ENCODE assay signal across 9 cellular contexts in genomic region chr18:13530879-13531387, GRCh38.
DNase-seq lines count a peak whose midpoint lies in the region; TF ChIP-seq lines count a peak whose summit lies in the region.
"Had no signal": no experiment of that assay in that cellular context is flagged by ENCODE, and none has a peak within 500 bp of the region (broad histone marks: within the 10 kb centered on the region; RNA-seq: fewer than 3 reads in every experiment).

No MANE protein-coding gene starts in this region.

- no peak overlapping the region for H3K4me3 ChIP-seq in OCI-LY1 (ENCODE audit: low read depth, low read length, poor library complexity, severe bottlenecking)
- no peak overlapping the region for H3K4me3 ChIP-seq in mesendoderm (ENCODE audit: low read length)
- H3K4me3 ChIP-seq in vagina: no peak overlapping the region

- no peak overlapping the region for H2BK5ac ChIP-seq in mesendoderm (ENCODE audit: low read length)

- H3K9ac ChIP-seq in OCI-LY1 (ENCODE audit: low read length): no peak overlapping the region
- no peak overlapping the region for H3K9ac ChIP-seq in mesendoderm (ENCODE audit: low read length)

- H3K79me2 ChIP-seq in OCI-LY1 (ENCODE audit: insufficient read depth, low read length) (no peaks in the 10 kb centered on the region), mesendoderm (ENCODE audit: control insufficient read depth, insufficient read depth, low read length) (no peaks in the 10 kb centered on the region)

- DNase-seq in ELR (ENCODE audit: low read depth) (peak; percentile 6), dermis microvascular lymphatic vessel endothelial cell (ENCODE audit: low read depth in 2 of 2) (peak; percentile 71 to 80), mesendoderm (peak; percentile 59), vagina (ENCODE audit: extremely low spot score in 2 of 2) (peak; percentile 64 to 82), islet precursor cell (no peak)
- no peak for DNase-seq in stimulated activated CD4-positive, alpha-beta T cell treated with anti-CD3 and anti-CD28 coated beads, Interleukin-15, amount 100 ng/mL, for 24 hours
- DNase-seq: activated naive CD8-positive, alpha-beta T cell treated with anti-CD3 and anti-CD28 coated beads, Interleukin-2, amount 10 ng/mL, durations not matched to agents 7 days and 5 days had no signal

- H4K5ac ChIP-seq in mesendoderm (ENCODE audit: low read length): no peak overlapping the region

- no peaks in the 10 kb centered on the region for H3K79me1 ChIP-seq in mesendoderm (ENCODE audit: low read length)

- H3K27me3 ChIP-seq in OCI-LY1 (ENCODE audit: insufficient read depth, low read length): peaks cover 8% of the 10 kb centered on the region; the same call in 1 of the 2 replicates
- no peaks in the 10 kb centered on the region for H3K27me3 ChIP-seq in mesendoderm (ENCODE audit: insufficient read depth, low read length, poor library complexity)
- no peaks in the 10 kb centered on the region for H3K27me3 ChIP-seq in vagina

- no peak overlapping the region for H3K23ac ChIP-seq in mesendoderm (ENCODE audit: low read length)

- H3K4me1 ChIP-seq in OCI-LY1 (ENCODE audit: insufficient read depth, low read length, severe bottlenecking) (peaks cover 10% of the 10 kb centered on the region), mesendoderm (ENCODE audit: control insufficient read depth, low read depth, low read length) (no peaks in the 10 kb centered on the region), vagina (peaks cover 15% of the 10 kb centered on the region)

- H3K18ac ChIP-seq in mesendoderm (ENCODE audit: low read length): no peak overlapping the region

- no peaks in the 10 kb centered on the region for H3K9me2 ChIP-seq in OCI-LY1 (ENCODE audit: low read depth, low read length)

- no peak overlapping the region for H2BK120ac ChIP-seq in mesendoderm (ENCODE audit: low read depth, low read length)

- H3K4me2 ChIP-seq in OCI-LY1 (ENCODE audit: low read length) (no peak overlapping the region), mesendoderm (ENCODE audit: low read length) (no peak overlapping the region)

- H3K4ac ChIP-seq in mesendoderm (ENCODE audit: low read depth, low read length): no peak overlapping the region

- H3K27ac ChIP-seq in 22Rv1: no peak overlapping the region
- H3K27ac ChIP-seq in OCI-LY1 (ENCODE audit: low read depth, low read length, poor library complexity, severe bottlenecking): no peak overlapping the region
- H3K27ac ChIP-seq in mesendoderm (ENCODE audit: low read depth, low read length): no peak overlapping the region
- H3K27ac ChIP-seq in vagina: peak overlapping the region; percentile 45

- WGBS in mesendoderm (ENCODE audit: extremely low coverage, insufficient coverage, low lambda C conversion rate): no CpG with 5 or more reads among the region's 7 CpGs

- no peaks in the 10 kb centered on the region for H3K9me3 ChIP-seq in OCI-LY1 (ENCODE audit: low read length)
- H3K9me3 ChIP-seq in vagina: no peaks in the 10 kb centered on the region

- no peak overlapping the region for H2AFZ ChIP-seq in OCI-LY1 (ENCODE audit: low read length)

- intact Hi-C loops in vagina (cut with DNase I): no loop called here

- TF ChIP-seq CTCF in 22Rv1 (IDR thresholded peaks at IDR 0.05): peak; percentile 30
- peak; percentile 94 for TF ChIP-seq CTCF in OCI-LY1 (IDR thresholded peaks at IDR 0.05; ENCODE audit: low read length)
- peak in 1 of 3 experiments; percentile 42 for TF ChIP-seq CTCF in vagina (IDR thresholded peaks at IDR 0.05)

- H3K36me3 ChIP-seq in OCI-LY1 (ENCODE audit: insufficient read depth, low read length): no peaks in the 10 kb centered on the region
- H3K36me3 ChIP-seq in mesendoderm (ENCODE audit: control insufficient read depth, insufficient read depth, low read length): no peaks in the 10 kb centered on the region
- H3K36me3 ChIP-seq in vagina: no peaks in the 10 kb centered on the region

- H3F3A ChIP-seq in OCI-LY1 (ENCODE audit: insufficient read depth, low read length): no peaks in the 10 kb centered on the region

- no peak overlapping the region for H2AK5ac ChIP-seq in mesendoderm (ENCODE audit: low read length)

- H2BK15ac ChIP-seq in mesendoderm (replicated peaks; ENCODE audit: low read depth): no peak overlapping the region

- H4K20me1 ChIP-seq in OCI-LY1 (ENCODE audit: insufficient read depth, low read length): no peaks in the 10 kb centered on the region

- no peak for TF ChIP-seq POLR2A in vagina (IDR thresholded peaks at IDR 0.05)

- no peak overlapping the region for H3K56ac ChIP-seq in mesendoderm (ENCODE audit: low read length)

- H4K8ac ChIP-seq in mesendoderm (ENCODE audit: low read depth, low read length): no peak overlapping the region

Comparison
In these comparisons a context has a peak if more than half of its experiments do, and no peak if none do; other contexts are left out.
1. DNase-seq: peak in ELR (single experiment), dermis microvascular lymphatic vessel endothelial cell (2 of 2), mesendoderm (single experiment) and vagina (2 of 2); none in stimulated activated CD4-positive, alpha-beta T cell treated with anti-CD3 and anti-CD28 coated beads, Interleukin-15, amount 100 ng/mL, for 24 hours (single experiment) and islet precursor cell (single experiment).